Comparison of ENCODE assay signal across 1 cellular context in genomic region chr2:161178756-161179155, GRCh38.
TF ChIP-seq lines count a peak whose summit lies in the region.

No MANE protein-coding gene starts in this region.

TF ChIP-seq in GM23338, 12 proteins besides CTCF, POLR2A, EP300 and RAD21 (continued from another document):
- no peak for TF ChIP-seq ZNF462 (CRISPR knock-in tag; IDR thresholded peaks at IDR 0.05)
- TF ChIP-seq NANOG (IDR thresholded peaks at IDR 0.05; ENCODE audit: borderline replicate concordance), result no peak
- TF ChIP-seq EZH2 (IDR thresholded peaks at IDR 0.05; ENCODE audit: low read depth, unreplicated experiment), result no peak
- no peak for TF ChIP-seq REST (IDR thresholded peaks at IDR 0.05; ENCODE audit: unreplicated experiment)
TF ChIP-seq in GM23338: peak in this region for 0.
